Comparison of ENCODE assay signal across 37 cellular contexts in the genomic region with DNA sequence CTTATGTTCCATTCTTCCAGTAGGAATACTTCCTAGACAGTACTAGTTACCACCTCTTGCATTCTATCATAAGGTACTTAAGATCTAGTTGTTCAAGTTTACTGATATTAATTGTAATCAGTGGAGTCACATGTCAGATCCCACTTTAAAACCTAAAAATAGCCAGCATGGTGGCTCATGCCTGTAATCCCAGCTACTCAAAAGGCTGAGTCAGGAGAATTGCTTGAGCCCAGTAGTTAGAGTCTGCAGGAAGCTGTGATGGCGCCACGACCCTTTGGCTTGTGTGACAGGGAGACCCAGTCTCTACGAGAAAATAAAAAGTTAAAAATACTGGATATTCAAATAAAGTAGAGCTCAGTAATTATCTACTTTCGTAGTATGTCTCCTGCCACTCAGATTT.
"Had no signal": no experiment of that assay in that cellular context is flagged by ENCODE, and none has a peak within 500 bp of the region (broad histone marks: within the 10 kb centered on the region; RNA-seq: fewer than 3 reads in every experiment).

No MANE protein-coding gene starts in this region.

- DNase-seq: activated CD4-positive, alpha-beta memory T cell treated with anti-CD3 and anti-CD28 coated beads, Interleukin-2, amount 10 ng/mL, durations not matched to agents 7 days and 5 days; activated CD4-positive, alpha-beta T cell treated with anti-CD3 and anti-CD28 coated beads for 1 hour; activated CD4-positive, alpha-beta T cell treated with anti-CD3 and anti-CD28 coated beads for 36 hours; activated CD4-positive, alpha-beta T cell treated with anti-CD3 and anti-CD28 coated beads for 48 hours; activated CD4-positive, alpha-beta T cell treated with anti-CD3 and anti-CD28 coated beads, Interleukin-2, amount 10 ng/mL, durations not matched to agents 7 days and 5 days; activated CD4-positive, alpha-beta T cell treated with anti-CD3 and anti-CD28 coated beads, Interleukin-2, amount 50 U/mL, for 48 hours; activated CD4-positive, CD25-positive, alpha-beta regulatory T cell; activated CD8-positive, alpha-beta memory T cell treated with anti-CD3 and anti-CD28 coated beads, Interleukin-2, amount 50 U/mL, for 4 hours; activated effector memory CD4-positive, alpha-beta T cell treated with anti-CD3 and anti-CD28 coated beads, Interleukin-2, amount 50 U/mL, for 16 hours; activated gamma-delta T cell treated with Interleukin-2 at 50 U/mL for 16 hours; activated naive CD4-positive, alpha-beta T cell; activated naive CD4-positive, alpha-beta T cell treated with anti-CD3 and anti-CD28 coated beads for 36 hours; activated naive CD4-positive, alpha-beta T cell treated with anti-CD3 and anti-CD28 coated beads, Interleukin-2, amount 50 U/mL, for 16 hours; activated naive CD8-positive, alpha-beta T cell treated with anti-CD3 and anti-CD28 coated beads for 36 hours; activated T-cell treated with anti-CD3 and anti-CD28 coated beads for 4 hours; activated T-cell treated with anti-CD3 and anti-CD28 coated beads, Interleukin-2, amount 50 U/mL, for 1 hour; activated T-cell treated with anti-CD3 and anti-CD28 coated beads, Interleukin-2, amount 50 U/mL, for 4 hours; activated T-cell treated with anti-CD3 and anti-CD28 coated beads, Interleukin-2, amount 50 U/mL, for 72 hours; adrenal gland; amniotic stem cell; aorta; body of pancreas; central memory CD4-positive, alpha-beta T cell; T-helper 1 cell; T-helper 2 cell; T-helper 9 cell; WERI-Rb-1 had no signal

- H3K36me3 Mint-ChIP-seq: activated naive CD4-positive, alpha-beta T cell treated with anti-CD3 and anti-CD28 coated beads, Interleukin-2, amount 50 U/mL, for 72 hours; activated naive CD8-positive, alpha-beta T cell treated with anti-CD3 and anti-CD28 coated beads for 36 hours had no signal

- ATAC-seq: activated T-cell treated with anti-CD3 and anti-CD28 coated beads, Interleukin-2, amount 50 U/mL, for 4 hours; body of pancreas; WTC11 had no signal

- H3K4me1 Mint-ChIP-seq: activated CD4-positive, alpha-beta memory T cell treated with anti-CD3 and anti-CD28 coated beads, Interleukin-2, amount 10 ng/mL, durations not matched to agents 7 days and 5 days; activated CD4-positive, alpha-beta T cell treated with anti-CD3 and anti-CD28 coated beads, Interleukin-2, amount 10 ng/mL, durations not matched to agents 7 days and 5 days; activated naive CD8-positive, alpha-beta T cell treated with anti-CD3 and anti-CD28 coated beads for 36 hours; activated T-helper 17 cell treated with anti-CD3 and anti-CD28 coated beads, Interleukin-2, amount 50 U/mL, for 72 hours had no signal

- H3K4me3 Mint-ChIP-seq: activated CD4-positive, alpha-beta memory T cell treated with anti-CD3 and anti-CD28 coated beads, Interleukin-2, amount 10 ng/mL, durations not matched to agents 7 days and 5 days; activated CD4-positive, alpha-beta T cell treated with anti-CD3 and anti-CD28 coated beads for 36 hours; activated CD4-positive, alpha-beta T cell treated with anti-CD3 and anti-CD28 coated beads, Interleukin-2, amount 10 ng/mL, durations not matched to agents 7 days and 5 days; activated naive CD4-positive, alpha-beta T cell treated with anti-CD3 and anti-CD28 coated beads for 36 hours; activated naive CD8-positive, alpha-beta T cell treated with anti-CD3 and anti-CD28 coated beads for 36 hours; activated T-cell treated with anti-CD3 and anti-CD28 coated beads, Interleukin-2, amount 50 U/mL, for 4 hours; activated T-cell treated with anti-CD3 and anti-CD28 coated beads, Interleukin-2, amount 50 U/mL, for 72 hours; activated T-helper 1 cell treated with anti-CD3 and anti-CD28 coated beads, Interleukin-12 subunit alpha, Interleukin-12 subunit beta, Interleukin-2, Interleukin-4 antibody, amounts not matched to agents 30 ng/mL and 10 ng/mL and 1 ng/mL, durations not matched to agents 14 hours and 24 hours and 36 hours; activated T-helper 17 cell treated with anti-CD3 and anti-CD28 coated beads, Interleukin-2, amount 50 U/mL, for 72 hours; T-helper 1 cell treated with Interleukin-12 subunit alpha and Interleukin-12 subunit beta and Interleukin-4 antibody, amounts not matched to agents 30 μg/mL and 1 μg/mL, for 36 hours; T-helper 2 cell treated with Interferon-gamma antibody and Interleukin-4, amounts not matched to agents 5 μg/mL and 100 μg/mL, for 36 hours; WTC11 had no signal

- H3K36me3 ChIP-seq: adrenal gland, brain microvascular endothelial cell, breast epithelium, WERI-Rb-1 had no signal

- H3K4me1 ChIP-seq: adrenal gland, body of pancreas, breast epithelium had no signal

- H3K9me3 ChIP-seq: adrenal gland, body of pancreas, breast epithelium had no signal

- H3K27ac ChIP-seq: adrenal gland, body of pancreas, brain microvascular endothelial cell, breast epithelium, WERI-Rb-1 had no signal

- H3K4me3 ChIP-seq: adrenal gland, body of pancreas, breast epithelium had no signal

- H3K27me3 ChIP-seq: adrenal gland, body of pancreas, brain microvascular endothelial cell, breast epithelium had no signal

- FAIRE-seq: astrocyte, TTC549 had no signal

- H3K9me3 Mint-ChIP-seq: activated CD4-positive, alpha-beta memory T cell treated with anti-CD3 and anti-CD28 coated beads, Interleukin-2, amount 10 ng/mL, durations not matched to agents 7 days and 5 days; activated CD4-positive, alpha-beta T cell treated with anti-CD3 and anti-CD28 coated beads, Interleukin-2, amount 10 ng/mL, durations not matched to agents 7 days and 5 days; activated naive CD4-positive, alpha-beta T cell treated with anti-CD3 and anti-CD28 coated beads for 36 hours; activated naive CD8-positive, alpha-beta T cell treated with anti-CD3 and anti-CD28 coated beads for 36 hours; activated T-cell treated with anti-CD3 and anti-CD28 coated beads, Interleukin-2, amount 50 U/mL, for 4 hours; activated T-cell treated with anti-CD3 and anti-CD28 coated beads, Interleukin-2, amount 50 U/mL, for 72 hours; activated T-helper 1 cell treated with anti-CD3 and anti-CD28 coated beads, Interleukin-12 subunit alpha, Interleukin-12 subunit beta, Interleukin-2, Interleukin-4 antibody, amounts not matched to agents 30 ng/mL and 10 ng/mL and 1 ng/mL, durations not matched to agents 14 hours and 24 hours and 36 hours; T-helper 1 cell treated with Interleukin-12 subunit alpha and Interleukin-12 subunit beta and Interleukin-4 antibody, amounts not matched to agents 30 μg/mL and 1 μg/mL, for 36 hours; T-helper 2 cell treated with Interferon-gamma antibody and Interleukin-4, amounts not matched to agents 5 μg/mL and 100 μg/mL, for 36 hours had no signal

- H3K27ac Mint-ChIP-seq: activated CD4-positive, alpha-beta memory T cell treated with anti-CD3 and anti-CD28 coated beads, Interleukin-2, amount 10 ng/mL, durations not matched to agents 7 days and 5 days; activated CD4-positive, alpha-beta T cell treated with anti-CD3 and anti-CD28 coated beads for 36 hours; activated CD4-positive, alpha-beta T cell treated with anti-CD3 and anti-CD28 coated beads, Interleukin-2, amount 10 ng/mL, durations not matched to agents 7 days and 5 days; activated naive CD4-positive, alpha-beta T cell treated with anti-CD3 and anti-CD28 coated beads for 36 hours; activated naive CD4-positive, alpha-beta T cell treated with anti-CD3 and anti-CD28 coated beads, Interleukin-2, amount 50 U/mL, for 72 hours; activated naive CD8-positive, alpha-beta T cell treated with anti-CD3 and anti-CD28 coated beads for 36 hours; activated T-cell treated with anti-CD3 and anti-CD28 coated beads, Interleukin-2, amount 50 U/mL, for 72 hours; activated T-helper 1 cell treated with anti-CD3 and anti-CD28 coated beads, Interleukin-12 subunit alpha, Interleukin-12 subunit beta, Interleukin-2, Interleukin-4 antibody, amounts not matched to agents 30 ng/mL and 10 ng/mL and 1 ng/mL, durations not matched to agents 14 hours and 24 hours and 36 hours; activated T-helper 17 cell treated with anti-CD3 and anti-CD28 coated beads, Interleukin-2, amount 50 U/mL, for 72 hours; T-helper 1 cell treated with Interleukin-12 subunit alpha and Interleukin-12 subunit beta and Interleukin-4 antibody, amounts not matched to agents 30 μg/mL and 1 μg/mL, for 36 hours; T-helper 2 cell treated with Interferon-gamma antibody and Interleukin-4, amounts not matched to agents 5 μg/mL and 100 μg/mL, for 36 hours; WTC11 had no signal
